ENCODE assay signal across 8 cellular contexts in genomic region chr19:38666662-38667448, GRCh38. TPM values are rescaled to one million over a fixed set of nuclear protein-coding genes. Genes with fewer than 3 reads are reported as not detected.
DNase-seq lines count a peak whose midpoint lies in the region; ATAC-seq and TF ChIP-seq lines count a peak whose summit lies in the region.

No MANE protein-coding gene starts in this region.

- H3K23me2 ChIP-seq in H9 (ENCODE audit: insufficient read length, low read depth, low read length, poor library complexity, severe bottlenecking): no peaks in the 10 kb centered on the region

- H3K4me1 Mint-ChIP-seq in H9 (peaks cover 94 to 95% of the 10 kb centered on the region in 2 experiments), naive B cell (peaks cover 58 to 96% (median 82%) of the 10 kb centered on the region in 3 donors)

- peak overlapping the region; percentile 9 to 69; a peak in 4 of 5 replicates for H3K4me3 Mint-ChIP-seq in H9
- H3K4me3 Mint-ChIP-seq in naive B cell: peak overlapping the region; percentile 23 to 92 (median 85)

- DNase-seq in AG04450 (ENCODE audit: low read depth, low spot score): no peak
- DNase-seq in H9: no peak
- peak; percentile 40 for DNase-seq in UCSD-AML1 (lab: John Stamatoyannopoulos, UW; ENCODE audit: unreplicated experiment)
- peak; percentile 76 for DNase-seq in epithelial cell of esophagus (ENCODE audit: low read depth)
- no peak for DNase-seq in naive B cell
- DNase-seq in NCI-H1694 (lab: John Stamatoyannopoulos, UW): no peak

- H2AK5ac ChIP-seq in H9 (ENCODE audit: insufficient read length, low read length): peak overlapping the region; percentile 24

- H3K27ac Mint-ChIP-seq in H9: peak overlapping the region; percentile 95 to 97 (median 96)
- H3K27ac Mint-ChIP-seq in naive B cell: peak overlapping the region; percentile 91 to 99 (median 98)

- H4K91ac ChIP-seq in H9 (ENCODE audit: insufficient read length, low read depth, low read length): peak overlapping the region; percentile 22

- H3K4me2 ChIP-seq in H9 (ENCODE audit: insufficient read depth, insufficient read length, low read length): peak overlapping the region; percentile 7

- peak overlapping the region; percentile 51 for H2BK5ac ChIP-seq in H9 (ENCODE audit: insufficient read length, low read length)

- H4K5ac ChIP-seq in H9 (ENCODE audit: insufficient read length, low read depth, low read length): no peak overlapping the region

- CTCF ChIA-PET in AG04450 (lab: Charles Lee): interaction anchor here (1.2 kb wide), 1 partner anchor 263 kb away, joined by 3 read pairs; no protein-coding TSS in a partner anchor

- POLR2A ChIA-PET in AG04450 (lab: Yijun Ruan, JAX): interaction anchor here (0.6 to 1.6 kb wide), 5 partner anchors 7 to 452 kb away, joined by 3 to 12 read pairs (median 4); partner anchors contain the start of gene ACTN4

- peak overlapping the region; percentile 1 for H3T11ph ChIP-seq in H9 (ENCODE audit: low read length)

- H3K36me3 Mint-ChIP-seq in H9 (ENCODE audit: insufficient read depth in 1 of 3, low read depth in 3 of 3) (peaks cover 9 to 16% (median 9%) of the 10 kb centered on the region in 3 experiments), naive B cell (no peaks in the 10 kb centered on the region)

- H3K9me3 ChIP-seq in AG04450 (ENCODE audit: control insufficient read depth, insufficient read depth, low read length): no peaks in the 10 kb centered on the region
- H3K9me3 ChIP-seq in H9 (ENCODE audit: control insufficient read depth, low read depth, low read length): no peaks in the 10 kb centered on the region

- peak overlapping the region; percentile 85 for H3K18ac ChIP-seq in H9 (ENCODE audit: insufficient read length, low read depth, low read length)

- H3K56ac ChIP-seq in H9 (ENCODE audit: insufficient read length, low read depth, low read length): no peak overlapping the region

- H3K27ac ChIP-seq in AG04450 (ENCODE audit: low read depth, low read length) (peak overlapping the region; percentile 95), H9 (ENCODE audit: insufficient read length, low read depth, low read length) (peak overlapping the region; percentile 93)

- H3K27me3 Mint-ChIP-seq in H9 (ENCODE audit: low read depth) (no peaks in the 10 kb centered on the region), naive B cell (no peaks in the 10 kb centered on the region)

- peak overlapping the region; percentile 47 for H2BK12ac ChIP-seq in H9 (ENCODE audit: insufficient read length, low read depth, low read length)

- peak; percentile 61 to 67 for ATAC-seq in naive B cell (ENCODE audit: low read depth in 2 of 2)
- no peak for ATAC-seq in GM18861 (IDR thresholded peaks at IDR 0.05; ENCODE audit: unreplicated experiment)
- ATAC-seq in GM18858 (IDR thresholded peaks at IDR 0.05; ENCODE audit: unreplicated experiment): no peak

- WGBS in H9 (ENCODE audit: extremely low coverage, insufficient read length, low lambda C conversion rate): no CpG with 5 or more reads among the region's 9 CpGs

- H3K4ac ChIP-seq in H9 (ENCODE audit: low read depth, low read length): peak overlapping the region; percentile 69; the same call in 1 of the 2 replicates

- H3K9me3 Mint-ChIP-seq in H9 (no peaks in the 10 kb centered on the region; a peak in 1 of 5 replicates), naive B cell (no peaks in the 10 kb centered on the region)

- TF ChIP-seq CTCF in AG04450 (IDR thresholded peaks at IDR 0.05; ENCODE audit: low read depth, low read length) (no peak), H9 (conservative IDR thresholded peaks at IDR 0.05) (no peak), epithelial cell of esophagus (IDR thresholded peaks at IDR 0.05; ENCODE audit: insufficient read depth, low read depth, low read length, missing control alignments) (peak; percentile 5)

- peaks cover 4% of the 10 kb centered on the region for H3K79me1 ChIP-seq in H9 (ENCODE audit: insufficient read depth, low read depth, low read length, poor library complexity, severe bottlenecking)

- peak overlapping the region; percentile 94; the same call in 1 of the 2 replicates for H3K14ac ChIP-seq in H9 (ENCODE audit: insufficient read depth, low read length)

- no peak overlapping the region for H3K23ac ChIP-seq in H9 (ENCODE audit: insufficient read length, low read depth, low read length)

- H3K4me3 ChIP-seq in AG04450 (ENCODE audit: low read depth, low read length) (0 out of 2 replicates have a peak overlapping the region, but pooled peaks have one; percentile 7), epithelial cell of esophagus (ENCODE audit: low read length) (no peak overlapping the region)

- H3K27me3 ChIP-seq in AG04450 (ENCODE audit: control insufficient read depth, insufficient read depth, low read length): no peaks in the 10 kb centered on the region
- no peaks in the 10 kb centered on the region for H3K27me3 ChIP-seq in H9 (ENCODE audit: insufficient read depth, low read length)

- no peak overlapping the region for H2BK15ac ChIP-seq in H9 (ENCODE audit: low read depth, low read length)

- H2BK120ac ChIP-seq in H9 (ENCODE audit: low read depth, low read length, poor library complexity, severe bottlenecking): peak overlapping the region; percentile 62

- no peak overlapping the region for H4K8ac ChIP-seq in H9 (replicated peaks; ENCODE audit: insufficient read length, low read depth, low read length)

- H2BK20ac ChIP-seq in H9 (ENCODE audit: low read depth, low read length, poor library complexity, severe bottlenecking): no peak overlapping the region

- no peaks in the 10 kb centered on the region for H4K20me1 ChIP-seq in H9 (ENCODE audit: control insufficient read depth, insufficient read depth, insufficient read length)

- H3K9ac ChIP-seq in H9 (ENCODE audit: extremely low read depth, insufficient read length, low read length): peak overlapping the region; percentile 44

- no peak overlapping the region for H2AFZ ChIP-seq in H9 (ENCODE audit: low read length)

- peaks cover 40% of the 10 kb centered on the region; the same call in 1 of the 2 replicates for H3K79me2 ChIP-seq in H9 (ENCODE audit: insufficient read depth, low read length)

- H3K4me1 ChIP-seq in H9 (ENCODE audit: insufficient read depth, low read length): peaks cover 46% of the 10 kb centered on the region

RNA-seq across cellular contexts. Expression of gene ACTN4, which starts 19.4 kb away (rescaled TPM):
- polyA plus RNA-seq in AG04450 (2011; rRNA removed): 300 and 359 TPM in 2 replicates
- polyA minus RNA-seq in AG04450 (2011; rRNA and poly(A)+ RNA removed): 243 and 327 TPM in 2 replicates
- total RNA-seq in H9 (2021): 369 and 386 TPM in 2 replicates
- polyA plus RNA-seq in naive B cell (ENCODE audit: low read depth in 6 of 6): 10 to 100 TPM in 4 of 6 donors, 1 to 10 TPM in 2; 6.8 to 15.8 (median 10.6) TPM

RNA-seq across cellular contexts. Expression of gene EIF3K, which starts 47.9 kb away (rescaled TPM):
- polyA plus RNA-seq in AG04450 (2011; rRNA removed) (168 and 250 TPM in 2 replicates), naive B cell (ENCODE audit: low read depth in 6 of 6) (100 to 1,000 TPM; 307 to 347 (median 330) TPM)
- 283 and 385 TPM in 2 replicates for polyA minus RNA-seq in AG04450 (2011; rRNA and poly(A)+ RNA removed)
- 341 and 345 TPM in 2 replicates for total RNA-seq in H9 (2021)

RNA-seq across cellular contexts. Expression of gene MAP4K1, which starts 49.1 kb away (rescaled TPM):
- polyA plus RNA-seq in AG04450 (2011; rRNA removed): 0.09 and 0.31 TPM in 2 replicates
- polyA minus RNA-seq in AG04450 (2011; rRNA and poly(A)+ RNA removed): not detected in 2 replicates
- total RNA-seq in H9 (2021): 25.7 and 31.1 TPM in 2 replicates
- 100 to 1,000 TPM; 119 to 194 (median 138) TPM for polyA plus RNA-seq in naive B cell (ENCODE audit: low read depth in 6 of 6)

Comparison
In these comparisons a context has a peak if more than half of its experiments do, and no peak if none do; other contexts are left out.
1. DNase-seq: peak in UCSD-AML1 (single experiment) and epithelial cell of esophagus (single experiment); none in AG04450 (single experiment), H9 (single experiment), naive B cell (single experiment) and NCI-H1694 (single experiment).
2. ATAC-seq: peak in naive B cell (2 of 2); none in GM18861 (single experiment) and GM18858 (single experiment).
3. RNA of gene ACTN4, which starts 19.4 kb away (polyA plus RNA-seq): 300 to 359 TPM in AG04450; 6.8 to 15.8 TPM in naive B cell; every median in the first group is over 10 times any median in the second.
4. RNA of gene MAP4K1, which starts 49.1 kb away (polyA plus RNA-seq): 119 to 194 TPM in naive B cell; 0.09 to 0.31 TPM in AG04450; every median in the first group is over 10 times any median in the second.